Comparison of ENCODE assay signal across 9 cellular contexts in genomic region chr16:1474471-1474795, GRCh38. TPM values are rescaled to one million over a fixed set of nuclear protein-coding genes. Genes with fewer than 3 reads are reported as not detected.
DNase-seq lines count a peak whose midpoint lies in the region; ATAC-seq and TF ChIP-seq lines count a peak whose summit lies in the region.
"Had no signal": no experiment of that assay in that cellular context is flagged by ENCODE, and none has a peak within 500 bp of the region (broad histone marks: within the 10 kb centered on the region; RNA-seq: fewer than 3 reads in every experiment).

No MANE protein-coding gene starts in this region.

- TF ChIP-seq CTCF in HEK293 (tag by site-specific recombination; IDR thresholded peaks at IDR 0.05), result no peak
- no peak for TF ChIP-seq CTCF in WTC11 (IDR thresholded peaks at IDR 0.05)

- no CpG with 5 or more reads among the region's 43 CpGs for WGBS in iPS DF 6.9 (ENCODE audit: insufficient coverage, insufficient read length)

- H3K27ac ChIP-seq in HEK293 (ENCODE audit: extremely low read depth, low read depth, low read length) (peak overlapping the region; percentile 68; the same call in 1 of the 2 replicates), iPS DF 6.9 (ENCODE audit: low read length) (no peak overlapping the region)

- no peaks in the 10 kb centered on the region for H3K27me3 ChIP-seq in iPS DF 6.9 (ENCODE audit: control insufficient read depth, insufficient read depth, low read length)

- H3K9me3 ChIP-seq in HEK293 (ENCODE audit: control insufficient read depth, insufficient read depth, low read depth, low read length), result no peaks in the 10 kb centered on the region
- H3K9me3 ChIP-seq in iPS DF 6.9 (ENCODE audit: control insufficient read depth, insufficient read depth, low read length), result no peaks in the 10 kb centered on the region

- POLR2A ChIA-PET in HEK293 (lab: Yijun Ruan, JAX) (no interaction called here), WTC11 (lab: Charles Lee) (no interaction called here)

- H3K9me3 Mint-ChIP-seq in WTC11, result peaks cover 14% of the 10 kb centered on the region

- ATAC-seq in WTC11, result peak; percentile 20
- ATAC-seq in stimulated activated naive CD8-positive, alpha-beta T cell treated with anti-CD3 and anti-CD28 coated beads, Interleukin-15, Interleukin-2, amounts not matched to agents 100 U/mL and 50 U/mL, for 24 hours, result peak; percentile 5
- no peak for ATAC-seq in GM18517 (IDR thresholded peaks at IDR 0.05; ENCODE audit: unreplicated experiment)

- peak overlapping the region; percentile 79 for H3K4me3 Mint-ChIP-seq in WTC11

- H3K4me1 Mint-ChIP-seq in WTC11, result peaks cover 9% of the 10 kb centered on the region

- H3K27me3 Mint-ChIP-seq in WTC11 (ENCODE audit: low read depth), result peaks cover 5% of the 10 kb centered on the region

- DNase-seq in ELR (ENCODE audit: low read depth), result peak; percentile 17
- DNase-seq in WTC11 (ENCODE audit: low spot score), result no peak
- no peak for DNase-seq in iPS DF 6.9 (ENCODE audit: low read depth, low spot score)
- DNase-seq in stimulated activated naive CD8-positive, alpha-beta T cell treated with anti-CD3 and anti-CD28 coated beads, Interleukin-15, Interleukin-2, amounts not matched to agents 100 U/mL and 50 U/mL, for 24 hours, result no peak
- no peak for DNase-seq in NCI-H446 treated with DMSO at 0.1 percent for 48 hours (lab: John Stamatoyannopoulos, UW)
- no peak for DNase-seq in activated CD4-positive, alpha-beta T cell treated with anti-CD3 and anti-CD28 coated beads, Interleukin-2, amount 50 U/mL, for 48 hours

- H3K36me3 ChIP-seq in HEK293 (ENCODE audit: control insufficient read depth in 2 of 2, insufficient read depth in 1 of 2, low read length in 2 of 2) (no peaks in the 10 kb centered on the region), iPS DF 6.9 (ENCODE audit: control insufficient read depth, insufficient read depth, low read length) (no peaks in the 10 kb centered on the region)

- no peaks in the 10 kb centered on the region for H3K36me3 Mint-ChIP-seq in WTC11

- H3K4me3 ChIP-seq in HEK293 (ENCODE audit: low read depth, low read length), result peak overlapping the region; percentile 45
- peak overlapping the region; percentile 93 for H3K4me3 ChIP-seq in iPS DF 6.9 (ENCODE audit: low read length)

- no peak overlapping the region for H3K27ac Mint-ChIP-seq in WTC11

- CTCF ChIA-PET in HEK293 (lab: Yijun Ruan, JAX) (no interaction called here), WTC11 (lab: Charles Lee) (no interaction called here)

- H3K4me1 ChIP-seq in HEK293 (ENCODE audit: control insufficient read depth, insufficient read depth, low read length), result peaks cover 3% of the 10 kb centered on the region; the same call in 1 of the 2 replicates
- H3K4me1 ChIP-seq in iPS DF 6.9 (ENCODE audit: control insufficient read depth, insufficient read depth, low read length), result peaks cover 2% of the 10 kb centered on the region; the same call in 1 of the 2 replicates

TF ChIP-seq in HEK293, 187 proteins besides CTCF, POLR2A, EP300 and RAD21 (continues in another document):
- TF ChIP-seq ZNF174 (tag by site-specific recombination; IDR thresholded peaks at IDR 0.05) (no peak), ZNF600 (tag by site-specific recombination; IDR thresholded peaks at IDR 0.05) (no peak), ZSCAN16 (tag by site-specific recombination; IDR thresholded peaks at IDR 0.05) (no peak), ZNF596 (tag by site-specific recombination; IDR thresholded peaks at IDR 0.05) (no peak), ZNF23 (tag by site-specific recombination; IDR thresholded peaks at IDR 0.05; ENCODE audit: borderline replicate concordance) (no peak), ZNF701 (tag by site-specific recombination; IDR thresholded peaks at IDR 0.05) (no peak)
- TF ChIP-seq, protein P1, sequence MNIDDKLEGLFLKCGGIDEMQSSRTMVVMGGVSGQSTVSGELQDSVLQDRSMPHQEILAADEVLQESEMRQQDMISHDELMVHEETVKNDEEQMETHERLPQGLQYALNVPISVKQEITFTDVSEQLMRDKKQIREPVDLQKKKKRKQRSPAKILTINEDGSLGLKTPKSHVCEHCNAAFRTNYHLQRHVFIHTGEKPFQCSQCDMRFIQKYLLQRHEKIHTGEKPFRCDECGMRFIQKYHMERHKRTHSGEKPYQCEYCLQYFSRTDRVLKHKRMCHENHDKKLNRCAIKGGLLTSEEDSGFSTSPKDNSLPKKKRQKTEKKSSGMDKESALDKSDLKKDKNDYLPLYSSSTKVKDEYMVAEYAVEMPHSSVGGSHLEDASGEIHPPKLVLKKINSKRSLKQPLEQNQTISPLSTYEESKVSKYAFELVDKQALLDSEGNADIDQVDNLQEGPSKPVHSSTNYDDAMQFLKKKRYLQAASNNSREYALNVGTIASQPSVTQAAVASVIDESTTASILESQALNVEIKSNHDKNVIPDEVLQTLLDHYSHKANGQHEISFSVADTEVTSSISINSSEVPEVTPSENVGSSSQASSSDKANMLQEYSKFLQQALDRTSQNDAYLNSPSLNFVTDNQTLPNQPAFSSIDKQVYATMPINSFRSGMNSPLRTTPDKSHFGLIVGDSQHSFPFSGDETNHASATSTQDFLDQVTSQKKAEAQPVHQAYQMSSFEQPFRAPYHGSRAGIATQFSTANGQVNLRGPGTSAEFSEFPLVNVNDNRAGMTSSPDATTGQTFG (tag by site-specific recombination; IDR thresholded peaks at IDR 0.05; ENCODE audit: borderline replicate concordance), result no peak
- TF ChIP-seq, protein P2, sequence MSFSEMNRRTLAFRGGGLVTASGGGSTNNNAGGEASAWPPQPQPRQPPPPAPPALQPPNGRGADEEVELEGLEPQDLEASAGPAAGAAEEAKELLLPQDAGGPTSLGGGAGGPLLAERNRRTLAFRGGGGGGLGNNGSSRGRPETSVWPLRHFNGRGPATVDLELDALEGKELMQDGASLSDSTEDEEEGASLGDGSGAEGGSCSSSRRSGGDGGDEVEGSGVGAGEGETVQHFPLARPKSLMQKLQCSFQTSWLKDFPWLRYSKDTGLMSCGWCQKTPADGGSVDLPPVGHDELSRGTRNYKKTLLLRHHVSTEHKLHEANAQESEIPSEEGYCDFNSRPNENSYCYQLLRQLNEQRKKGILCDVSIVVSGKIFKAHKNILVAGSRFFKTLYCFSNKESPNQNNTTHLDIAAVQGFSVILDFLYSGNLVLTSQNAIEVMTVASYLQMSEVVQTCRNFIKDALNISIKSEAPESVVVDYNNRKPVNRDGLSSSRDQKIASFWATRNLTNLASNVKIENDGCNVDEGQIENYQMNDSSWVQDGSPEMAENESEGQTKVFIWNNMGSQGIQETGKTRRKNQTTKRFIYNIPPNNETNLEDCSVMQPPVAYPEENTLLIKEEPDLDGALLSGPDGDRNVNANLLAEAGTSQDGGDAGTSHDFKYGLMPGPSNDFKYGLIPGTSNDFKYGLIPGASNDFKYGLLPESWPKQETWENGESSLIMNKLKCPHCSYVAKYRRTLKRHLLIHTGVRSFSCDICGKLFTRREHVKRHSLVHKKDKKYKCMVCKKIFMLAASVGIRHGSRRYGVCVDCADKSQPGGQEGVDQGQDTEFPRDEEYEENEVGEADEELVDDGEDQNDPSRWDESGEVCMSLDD (tag by site-specific recombination; IDR thresholded peaks at IDR 0.05), result no peak

TF ChIP-seq in WTC11, 78 proteins besides CTCF, POLR2A, EP300 and RAD21 (continues in another document):
- TF ChIP-seq ZNF512 (CRISPR knock-in tag; IDR thresholded peaks at IDR 0.05; ENCODE audit: borderline replicate concordance) (no peak), ETV6 (CRISPR knock-in tag; IDR thresholded peaks at IDR 0.05) (no peak), IRF2 (CRISPR knock-in tag; IDR thresholded peaks at IDR 0.05; ENCODE audit: borderline replicate concordance, low read depth) (no peak), ZNF423 (CRISPR knock-in tag; IDR thresholded peaks at IDR 0.05) (no peak), USF2 (CRISPR knock-in tag; IDR thresholded peaks at IDR 0.05) (no peak), SOX15 (CRISPR knock-in tag; IDR thresholded peaks at IDR 0.05) (no peak)
- TF ChIP-seq, protein P3, sequence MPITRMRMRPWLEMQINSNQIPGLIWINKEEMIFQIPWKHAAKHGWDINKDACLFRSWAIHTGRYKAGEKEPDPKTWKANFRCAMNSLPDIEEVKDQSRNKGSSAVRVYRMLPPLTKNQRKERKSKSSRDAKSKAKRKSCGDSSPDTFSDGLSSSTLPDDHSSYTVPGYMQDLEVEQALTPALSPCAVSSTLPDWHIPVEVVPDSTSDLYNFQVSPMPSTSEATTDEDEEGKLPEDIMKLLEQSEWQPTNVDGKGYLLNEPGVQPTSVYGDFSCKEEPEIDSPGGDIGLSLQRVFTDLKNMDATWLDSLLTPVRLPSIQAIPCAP (CRISPR knock-in tag; IDR thresholded peaks at IDR 0.05), result no peak
- TF ChIP-seq, protein P4, sequence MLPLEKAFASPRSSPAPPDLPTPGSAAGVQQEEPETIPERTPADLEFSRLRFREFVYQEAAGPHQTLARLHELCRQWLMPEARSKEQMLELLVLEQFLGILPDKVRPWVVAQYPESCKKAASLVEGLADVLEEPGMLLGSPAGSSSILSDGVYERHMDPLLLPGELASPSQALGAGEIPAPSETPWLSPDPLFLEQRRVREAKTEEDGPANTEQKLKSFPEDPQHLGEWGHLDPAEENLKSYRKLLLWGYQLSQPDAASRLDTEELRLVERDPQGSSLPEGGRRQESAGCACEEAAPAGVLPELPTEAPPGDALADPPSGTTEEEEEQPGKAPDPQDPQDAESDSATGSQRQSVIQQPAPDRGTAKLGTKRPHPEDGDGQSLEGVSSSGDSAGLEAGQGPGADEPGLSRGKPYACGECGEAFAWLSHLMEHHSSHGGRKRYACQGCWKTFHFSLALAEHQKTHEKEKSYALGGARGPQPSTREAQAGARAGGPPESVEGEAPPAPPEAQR (CRISPR knock-in tag; IDR thresholded peaks at IDR 0.05), result no peak

RNA-seq across cellular contexts. Expression of gene CLCN7, which starts 0.4 kb away (rescaled TPM):
- total RNA-seq in WTC11 (2021), result 80.6 to 94.1 TPM (median 90.0 TPM) in 3 replicates

RNA-seq across cellular contexts. Expression of gene PTX4, which starts 14.3 kb away (rescaled TPM):
- 0.16 to 0.26 TPM (median 0.18 TPM) in 3 replicates for total RNA-seq in WTC11 (2021)
- total RNA-seq: T-helper 2 cell treated with Interferon-gamma antibody and Interleukin-4, amounts not matched to agents 100 ng/mL and 5 ng/mL, for 36 hours had no signal

RNA-seq across cellular contexts. Expression of gene TELO2, which starts 18.7 kb away (rescaled TPM):
- 67.8 to 86.7 TPM (median 71.6 TPM) in 3 replicates for total RNA-seq in WTC11 (2021)

RNA-seq across cellular contexts. Expression of gene CCDC154, which starts 30.1 kb away (rescaled TPM):
- 0.46 to 1.2 TPM (median 1.1 TPM) in 3 replicates for total RNA-seq in WTC11 (2021)

RNA-seq across cellular contexts. Expression of gene PERCC1, which starts 43.6 kb away (rescaled TPM):
- not detected in 3 replicates for total RNA-seq in WTC11 (2021)
- total RNA-seq: T-helper 2 cell treated with Interferon-gamma antibody and Interleukin-4, amounts not matched to agents 100 ng/mL and 5 ng/mL, for 36 hours had no signal
